Comparison of ENCODE assay signal across 27 cellular contexts in the genomic region with DNA sequence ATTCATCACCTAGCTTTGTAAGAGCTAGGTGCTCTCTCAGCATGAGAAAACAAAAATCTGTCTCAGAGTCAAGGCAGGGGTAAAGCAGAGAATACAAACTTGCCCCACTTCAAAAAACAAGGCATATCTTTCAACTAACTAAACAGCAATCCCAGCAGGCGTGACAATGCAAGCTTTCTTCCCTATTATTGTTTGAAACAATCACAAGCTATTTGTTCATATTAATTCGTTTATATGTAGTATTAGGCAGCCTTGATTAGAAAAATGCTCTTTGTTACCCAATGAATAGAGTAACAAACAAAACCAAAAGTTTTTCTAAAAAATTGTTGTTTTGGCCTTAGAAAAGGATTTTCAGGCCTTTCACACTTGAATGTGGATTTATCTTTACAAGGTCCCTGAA.
"Had no signal": no experiment of that assay in that cellular context is flagged by ENCODE, and none has a peak within 500 bp of the region (broad histone marks: within the 10 kb centered on the region; RNA-seq: fewer than 3 reads in every experiment).

No MANE protein-coding gene starts in this region.

- H3K27ac ChIP-seq: ascending aorta, brain microvascular endothelial cell, colonic mucosa, epithelial cell of prostate, left ventricle myocardium inferior, neutrophil, ovary, right lobe of liver, skin epidermis, stomach, thoracic aorta had no signal

- H3K9me3 Mint-ChIP-seq: activated CD4-positive, alpha-beta T cell treated with anti-CD3 and anti-CD28 coated beads, Interleukin-2, amount 10 ng/mL, durations not matched to agents 7 days and 5 days; activated CD8-positive, alpha-beta T cell treated with anti-CD3 and anti-CD28 coated beads for 36 hours; activated T-helper 1 cell treated with anti-CD3 and anti-CD28 coated beads, Interleukin-12 subunit alpha, Interleukin-12 subunit beta, Interleukin-2, Interleukin-4 antibody, amounts not matched to agents 30 ng/mL and 10 ng/mL and 1 ng/mL, durations not matched to agents 14 hours and 24 hours and 36 hours; nephron had no signal

- H3K4me3 ChIP-seq: ascending aorta, colonic mucosa, left ventricle myocardium inferior, ovary, right lobe of liver, skin epidermis, stomach, thoracic aorta had no signal

- H3K27ac Mint-ChIP-seq: activated CD4-positive, alpha-beta T cell treated with anti-CD3 and anti-CD28 coated beads, Interleukin-2, amount 10 ng/mL, durations not matched to agents 7 days and 5 days; activated CD8-positive, alpha-beta memory T cell treated with anti-CD3 and anti-CD28 coated beads, Interleukin-2, amount 10 ng/mL, durations not matched to agents 7 days and 5 days; activated CD8-positive, alpha-beta T cell treated with anti-CD3 and anti-CD28 coated beads for 36 hours; activated T-helper 1 cell treated with anti-CD3 and anti-CD28 coated beads, Interleukin-12 subunit alpha, Interleukin-12 subunit beta, Interleukin-2, Interleukin-4 antibody, amounts not matched to agents 30 ng/mL and 10 ng/mL and 1 ng/mL, durations not matched to agents 14 hours and 24 hours and 36 hours; immature natural killer cell; nephron; stimulated activated memory B cell treated with anti-CD40 and anti-IgM and Interleukin-4, amounts not matched to agents 10 μg/mL and 1 μg/mL and 100 μg/mL, for 72 hours; T-helper 1 cell treated with Interleukin-12 subunit alpha and Interleukin-12 subunit beta and Interleukin-4 antibody, amounts not matched to agents 30 μg/mL and 1 μg/mL, for 36 hours had no signal

- H3K4me3 Mint-ChIP-seq: activated CD4-positive, alpha-beta T cell treated with anti-CD3 and anti-CD28 coated beads, Interleukin-2, amount 10 ng/mL, durations not matched to agents 7 days and 5 days; activated CD8-positive, alpha-beta memory T cell treated with anti-CD3 and anti-CD28 coated beads, Interleukin-2, amount 10 ng/mL, durations not matched to agents 7 days and 5 days; activated CD8-positive, alpha-beta T cell treated with anti-CD3 and anti-CD28 coated beads for 36 hours; activated T-helper 1 cell treated with anti-CD3 and anti-CD28 coated beads, Interleukin-12 subunit alpha, Interleukin-12 subunit beta, Interleukin-2, Interleukin-4 antibody, amounts not matched to agents 30 ng/mL and 10 ng/mL and 1 ng/mL, durations not matched to agents 14 hours and 24 hours and 36 hours; central memory CD8-positive, alpha-beta T cell; immature natural killer cell; nephron; stimulated activated memory B cell treated with anti-CD40 and anti-IgM and Interleukin-4, amounts not matched to agents 10 μg/mL and 1 μg/mL and 100 μg/mL, for 72 hours; T-helper 1 cell treated with Interleukin-12 subunit alpha and Interleukin-12 subunit beta and Interleukin-4 antibody, amounts not matched to agents 30 μg/mL and 1 μg/mL, for 36 hours had no signal

- H3K4me1 Mint-ChIP-seq: activated CD4-positive, alpha-beta T cell treated with anti-CD3 and anti-CD28 coated beads, Interleukin-2, amount 10 ng/mL, durations not matched to agents 7 days and 5 days; activated CD8-positive, alpha-beta memory T cell treated with anti-CD3 and anti-CD28 coated beads, Interleukin-2, amount 10 ng/mL, durations not matched to agents 7 days and 5 days; central memory CD8-positive, alpha-beta T cell; immature natural killer cell; nephron; stimulated activated memory B cell treated with anti-CD40 and anti-IgM and Interleukin-4, amounts not matched to agents 10 μg/mL and 1 μg/mL and 100 μg/mL, for 72 hours had no signal

- H3K36me3 ChIP-seq: brain microvascular endothelial cell, colonic mucosa, left ventricle myocardium inferior, neutrophil, ovary, right lobe of liver had no signal

- H3K36me3 Mint-ChIP-seq: activated CD8-positive, alpha-beta memory T cell treated with anti-CD3 and anti-CD28 coated beads, Interleukin-2, amount 10 ng/mL, durations not matched to agents 7 days and 5 days; stimulated activated memory B cell treated with anti-CD40 and anti-IgM and Interleukin-4, amounts not matched to agents 10 μg/mL and 1 μg/mL and 100 μg/mL, for 72 hours had no signal

- H3K9me3 ChIP-seq: colonic mucosa, neutrophil, ovary, right lobe of liver, stomach, thoracic aorta had no signal

- H3K4me1 ChIP-seq: ascending aorta, colonic mucosa, left ventricle myocardium inferior, right lobe of liver had no signal

- DNase-seq: activated CD4-positive, alpha-beta T cell treated with anti-CD3 and anti-CD28 coated beads, Interleukin-2, amount 10 ng/mL, durations not matched to agents 7 days and 5 days; activated CD8-positive, alpha-beta memory T cell treated with anti-CD3 and anti-CD28 coated beads, Interleukin-2, amount 10 ng/mL, durations not matched to agents 7 days and 5 days; activated CD8-positive, alpha-beta T cell treated with anti-CD3 and anti-CD28 coated beads for 36 hours; activated gamma-delta T cell; activated naive CD4-positive, alpha-beta T cell treated with anti-CD3 and anti-CD28 coated beads, Interleukin-2, amount 50 U/mL, for 16 hours; activated T-cell treated with anti-CD3 and anti-CD28 coated beads for 4 hours; brain microvascular endothelial cell; colonic mucosa; immature natural killer cell; kidney glomerular epithelial cell; left ventricle myocardium inferior; ovary; right lobe of liver; stimulated activated CD4-positive, alpha-beta T cell treated with anti-CD3 and anti-CD28 coated beads, Interleukin-1b, Interleukin-23, amount 100 ng/mL, for 48 hours; stomach; T1000 had no signal

- ATAC-seq: activated CD4-positive, CD25-positive, alpha-beta regulatory T cell treated with anti-CD3 and anti-CD28 coated beads, Interleukin-2, amount 50 U/mL, for 24 hours; activated CD8-positive, alpha-beta memory T cell treated with anti-CD3 and anti-CD28 coated beads, Interleukin-2, amount 10 ng/mL, durations not matched to agents 7 days and 5 days; activated CD8-positive, alpha-beta T cell treated with anti-CD3 and anti-CD28 coated beads for 36 hours; right lobe of liver; stimulated activated memory B cell treated with anti-CD40 and anti-IgM and Interleukin-4, amounts not matched to agents 10 μg/mL and 1 μg/mL and 100 μg/mL, for 72 hours had no signal

- H3K27me3 ChIP-seq: ascending aorta, brain microvascular endothelial cell, colonic mucosa, neutrophil, ovary, right lobe of liver, stomach had no signal
